18 cellular contexts compared by ENCODE assay signal in genomic region chr1:58585166-58585565, GRCh38. TPM values are rescaled to one million over a fixed set of nuclear protein-coding genes. Genes with fewer than 3 reads are reported as not detected.
DNase-seq lines count a peak whose midpoint lies in the region; ATAC-seq and TF ChIP-seq lines count a peak whose summit lies in the region.
"Had no signal": no experiment of that assay in that cellular context is flagged by ENCODE, and none has a peak within 500 bp of the region (broad histone marks: within the 10 kb centered on the region; RNA-seq: fewer than 3 reads in every experiment).

No MANE protein-coding gene starts in this region.

- 76 to 85% methylated on average over 2 of the region's 2 CpGs for WGBS in testis, 2 donors

- H3K27ac ChIP-seq in testis: no peak overlapping the region
- H3K27ac ChIP-seq: right lobe of liver had no signal

- peak; percentile 27 for DNase-seq in OCI-M1 (lab: John Stamatoyannopoulos, UW)
- no peak for DNase-seq in chondrocyte (ENCODE audit: low spot score)
- DNase-seq in myocyte (ENCODE audit: low read depth): peak; percentile 54
- no peak for DNase-seq in type B pancreatic cell (ENCODE audit: extremely low spot score, unreplicated experiment)
- no peak for DNase-seq in GM19238 (ENCODE audit: insufficient read length, low spot score)
- DNase-seq in testis: no peak
- no peak for DNase-seq in SIG-M5 (lab: John Stamatoyannopoulos, UW)
- DNase-seq: activated CD4-positive, alpha-beta T cell treated with anti-CD3 and anti-CD28 coated beads for 4 hours; activated T-cell treated with anti-CD3 and anti-CD28 coated beads, Interleukin-2, amount 50 U/mL, for 24 hours; DND-41; NCI-H146 had no signal

- H3K27ac Mint-ChIP-seq in chondrocyte (ENCODE audit: unreplicated experiment) (peak overlapping the region; percentile 93), type B pancreatic cell (peak overlapping the region; percentile 28)
- H3K27ac Mint-ChIP-seq: T-helper 2 cell treated with Interferon-gamma antibody and Interleukin-4, amounts not matched to agents 5 μg/mL and 100 μg/mL, for 36 hours had no signal

- H3K36me3 Mint-ChIP-seq in chondrocyte (ENCODE audit: low read depth) (no peaks in the 10 kb centered on the region), type B pancreatic cell (no peaks in the 10 kb centered on the region)

- H3K9me3 ChIP-seq in testis: no peaks in the 10 kb centered on the region
- H3K9me3 ChIP-seq: adrenal gland, right lobe of liver had no signal

- H3K27me3 Mint-ChIP-seq in chondrocyte (ENCODE audit: low read depth) (no peaks in the 10 kb centered on the region), type B pancreatic cell (peaks cover 3% of the 10 kb centered on the region)

- H3K36me3 ChIP-seq in testis (ENCODE audit: low read depth, missing control alignments): no peaks in the 10 kb centered on the region
- H3K36me3 ChIP-seq: adrenal gland, right lobe of liver had no signal

- intact Hi-C loops in testis (cut with DNase I; ENCODE audit: low total_unique reads): no loop called here

- peaks cover 3% of the 10 kb centered on the region for H3K4me1 ChIP-seq in testis
- H3K4me1 ChIP-seq: right lobe of liver had no signal

- no peak overlapping the region for H3K4me3 ChIP-seq in testis
- H3K4me3 ChIP-seq: adrenal gland, right lobe of liver had no signal

- ATAC-seq in GM21528 (IDR thresholded peaks at IDR 0.05; ENCODE audit: low FRiP score, unreplicated experiment): no peak

- no peak for TF ChIP-seq CTCF in chondrocyte (IDR thresholded peaks at IDR 0.05)
- TF ChIP-seq CTCF in type B pancreatic cell (conservative IDR thresholded peaks at IDR 0.05): no peak
- no peak for TF ChIP-seq CTCF in testis (IDR thresholded peaks at IDR 0.05)

- no peaks in the 10 kb centered on the region for H3K27me3 ChIP-seq in testis
- H3K27me3 ChIP-seq: adrenal gland, right lobe of liver had no signal

- H3K4me1 Mint-ChIP-seq in chondrocyte (ENCODE audit: low read depth) (peaks cover 38% of the 10 kb centered on the region), type B pancreatic cell (ENCODE audit: unreplicated experiment) (peaks cover 7% of the 10 kb centered on the region)

- no peaks in the 10 kb centered on the region for H3K9me3 Mint-ChIP-seq in chondrocyte (ENCODE audit: low read depth)
- H3K9me3 Mint-ChIP-seq in type B pancreatic cell: no peaks in the 10 kb centered on the region
- H3K9me3 Mint-ChIP-seq: activated T-cell treated with anti-CD3 and anti-CD28 coated beads, Interleukin-2, amount 50 U/mL, for 24 hours; stimulated activated naive CD8-positive, alpha-beta T cell treated with anti-CD3 and anti-CD28 coated beads, Interleukin-15, Interleukin-2, amounts not matched to agents 100 ng/mL and 50 ng/mL, for 24 hours; T-helper 2 cell treated with Interferon-gamma antibody and Interleukin-4, amounts not matched to agents 5 μg/mL and 100 μg/mL, for 36 hours had no signal

- no peak for TF ChIP-seq POLR2A in testis (IDR thresholded peaks at IDR 0.05)

- no peak overlapping the region for H3K4me3 Mint-ChIP-seq in chondrocyte (ENCODE audit: unreplicated experiment)
- no peak overlapping the region for H3K4me3 Mint-ChIP-seq in type B pancreatic cell
- H3K4me3 Mint-ChIP-seq: activated T-cell treated with anti-CD3 and anti-CD28 coated beads, Interleukin-2, amount 50 U/mL, for 24 hours; stimulated activated naive CD8-positive, alpha-beta T cell treated with anti-CD3 and anti-CD28 coated beads, Interleukin-15, Interleukin-2, amounts not matched to agents 100 ng/mL and 50 ng/mL, for 24 hours; T-helper 2 cell treated with Interferon-gamma antibody and Interleukin-4, amounts not matched to agents 5 μg/mL and 100 μg/mL, for 36 hours had no signal

RNA-seq across cellular contexts. Expression of gene TACSTD2, which starts 8.1 kb away (rescaled TPM):
- total RNA-seq in chondrocyte: 0.22 to 0.33 TPM (median 0.30 TPM) in 3 replicates
- total RNA-seq in myocyte: not detected in 2 replicates
- 0.06 TPM for polyA plus RNA-seq in myocyte (2012)
- 21.2 and 39.7 TPM in 2 replicates for total RNA-seq in type B pancreatic cell (ENCODE audit: low replicate concordance)
- under 1 TPM; 0.87 to 0.93 TPM for total RNA-seq in testis
- polyA plus RNA-seq in testis (ENCODE audit: insufficient read depth, low read depth, low replicate concordance): 1.2 TPM
- total RNA-seq: OCI-LY7 had no signal
- polyA plus RNA-seq: neural cell had no signal

RNA-seq across cellular contexts. Expression of gene OMA1, which starts 38.6 kb away (rescaled TPM):
- total RNA-seq in chondrocyte (8.9 to 9.3 TPM (median 9.0 TPM) in 3 replicates), myocyte (39.9 and 40.2 TPM in 2 replicates), type B pancreatic cell (ENCODE audit: low replicate concordance) (19.1 and 22.4 TPM in 2 replicates), testis (10 to 100 TPM; 22.1 to 24.7 TPM)
- polyA plus RNA-seq in myocyte (2012): 10.2 TPM
- 10.9 TPM for polyA plus RNA-seq in testis (ENCODE audit: insufficient read depth, low read depth, low replicate concordance)

Comparison
In these comparisons a context has a peak if more than half of its experiments do, and no peak if none do; other contexts are left out.
1. DNase-seq: peak in OCI-M1 (single experiment) and myocyte (single experiment); none in chondrocyte (single experiment), type B pancreatic cell (single experiment), GM19238 (single experiment), testis (single experiment) and SIG-M5 (single experiment).
2. RNA of gene TACSTD2, which starts 8.1 kb away (total RNA-seq): 21.2 to 39.7 TPM in type B pancreatic cell; 0.87 to 0.93 TPM in testis, 0.22 to 0.33 TPM in chondrocyte and not detected in myocyte; every median in the first group is over 10 times any median in the second.